In genomic region chr12:121889267-121889624, GRCh38 we compare ENCODE assay signal across 9 cellular contexts. TPM values are rescaled to one million over a fixed set of nuclear protein-coding genes. Genes with fewer than 3 reads are reported as not detected.
DNase-seq lines count a peak whose midpoint lies in the region; ATAC-seq, FAIRE-seq and TF ChIP-seq lines count a peak whose summit lies in the region.
"Had no signal": no experiment of that assay in that cellular context is flagged by ENCODE, and none has a peak within 500 bp of the region (broad histone marks: within the 10 kb centered on the region; RNA-seq: fewer than 3 reads in every experiment).

No MANE protein-coding gene starts in this region.

- DNase-seq in BJ (ENCODE audit: low read depth) (no peak), NB4 (ENCODE audit: low read depth) (no peak), H1 (ENCODE audit: low read depth in 1 of 2, low spot score in 2 of 2) (peak in 1 of 2 experiments; percentile 3), neural crest cell (ENCODE audit: low read depth, low spot score) (no peak), middle frontal gyrus (ENCODE audit: extremely low spot score, low spot score) (no peak), D721Med (ENCODE audit: insufficient read length, low spot score) (no peak), DMS53 (lab: John Stamatoyannopoulos, UW) (no peak)

- H3K27me3 Mint-ChIP-seq in neural crest cell (ENCODE audit: low read depth) = peaks cover 5% of the 10 kb centered on the region

- H3K23ac ChIP-seq in H1 (ENCODE audit: insufficient read length) = no peak overlapping the region

- H3K36me3 Mint-ChIP-seq in neural crest cell (ENCODE audit: low read depth) = no peaks in the 10 kb centered on the region

- no peak overlapping the region for H2BK12ac ChIP-seq in H1 (ENCODE audit: low read depth, low read length)

- TF ChIP-seq RAD21 in H1 (IDR thresholded peaks at IDR 0.05 in 1 of 2, conservative IDR thresholded peaks at IDR 0.05 in 1 of 2; ENCODE audit: low read depth in 2 of 2, low read length in 2 of 2) = no peak

- no peak overlapping the region for H2BK120ac ChIP-seq in H1 (replicated peaks; ENCODE audit: low read depth, low read length)

- H3K79me1 ChIP-seq in H1 (ENCODE audit: low read depth, low read length) = no peaks in the 10 kb centered on the region

- peak overlapping the region in 3 of 4 experiments; percentile 54 to 69 (median 60); a peak in 5 of 7 replicates for H3K9ac ChIP-seq in H1 (replicated peaks in 1 of 4; ENCODE audit: extremely low read depth in 1 of 4, low read depth in 3 of 4, low read length in 3 of 4)

- TF ChIP-seq CTCF in BJ (IDR thresholded peaks at IDR 0.05; ENCODE audit: insufficient read depth, low read depth, low read length) (no peak), NB4 (IDR thresholded peaks at IDR 0.05; ENCODE audit: low read depth, low read length) (no peak), H1 (IDR thresholded peaks at IDR 0.05; ENCODE audit: control extremely low read depth in 1 of 3, insufficient read depth in 1 of 3, low read depth in 1 of 3, low read length in 3 of 3) (no peak), neural crest cell (conservative IDR thresholded peaks at IDR 0.05) (no peak), D721Med (IDR thresholded peaks at IDR 0.05; ENCODE audit: insufficient read depth, missing control alignments) (no peak)

- TF ChIP-seq POLR2A in NB4 (IDR thresholded peaks at IDR 0.05; ENCODE audit: extremely low read depth, insufficient read length) (no peak), H1 (IDR thresholded peaks at IDR 0.05; ENCODE audit: control extremely low read depth in 1 of 2, low read depth in 2 of 2, low read length in 2 of 2) (no peak)

- H3K18ac ChIP-seq in H1 (ENCODE audit: extremely low read depth, low read length) = no peak overlapping the region

- H2AK5ac ChIP-seq in H1 (ENCODE audit: low read depth, low read length) = no peak overlapping the region; the same call in 1 of the 2 replicates

- H3K27ac ChIP-seq in H1 (ENCODE audit: low read depth, low read length) = no peak overlapping the region

- H2BK5ac ChIP-seq in H1 (ENCODE audit: low read depth, low read length) = no peak overlapping the region; the same call in 1 of the 2 replicates

- FAIRE-seq in H1 (lab: Jason Lieb, UNC) (no peak), D721Med (lab: Jason Lieb, UNC) (no peak)

- H3K9me3 ChIP-seq in H1 (ENCODE audit: insufficient read depth in 2 of 2, low read depth in 1 of 2, low read length in 1 of 2) = no peaks in the 10 kb centered on the region

- peak overlapping the region; percentile 54 to 89 for H3K4me2 ChIP-seq in H1 (ENCODE audit: insufficient read depth in 1 of 2, low read depth in 2 of 2, low read length in 2 of 2)

- H2BK15ac ChIP-seq in H1 (ENCODE audit: low read length) = no peak overlapping the region

- H4K5ac ChIP-seq in H1 (ENCODE audit: insufficient read length, low read depth, low read length) = peak overlapping the region; percentile 7

- H3K36me3 ChIP-seq in BJ (ENCODE audit: control insufficient read depth, insufficient read depth, low read length) = peaks cover 4% of the 10 kb centered on the region
- H3K36me3 ChIP-seq in H1 (ENCODE audit: control insufficient read depth in 2 of 4, insufficient read depth in 4 of 4, low read length in 3 of 4) = no peaks in the 10 kb centered on the region

- no peak overlapping the region for H3K4ac ChIP-seq in H1 (replicated peaks; ENCODE audit: insufficient read length, low read depth, low read length)

- peaks cover 37% of the 10 kb centered on the region for H3K4me1 Mint-ChIP-seq in neural crest cell

- TF ChIP-seq EP300 in H1 (IDR thresholded peaks at IDR 0.05; ENCODE audit: borderline replicate concordance in 1 of 2, low read depth in 2 of 2, low read length in 2 of 2) = no peak

- H3K27me3 ChIP-seq in BJ (ENCODE audit: control insufficient read depth, insufficient read depth, low read length) (no peaks in the 10 kb centered on the region), H1 (replicated peaks in 1 of 4; ENCODE audit: control insufficient read depth in 3 of 4, extremely low read depth in 1 of 4, insufficient read depth in 3 of 4, low read length in 3 of 4) (peaks cover 0 to 2% (median 1%) of the 10 kb centered on the region in 4 experiments; a peak in 3 of 7 replicates)

- 13% methylated on average over 7 of the region's 7 CpGs; no CpG with 5 or more reads in 1 of the 2 experiments for WGBS in H1 (ENCODE audit: extremely low coverage in 1 of 2, insufficient coverage in 1 of 2, insufficient read length in 1 of 2, insufficient replicate concordance in 2 of 2, low coverage in 1 of 2, low lambda C conversion rate in 2 of 2, missing lambda C conversion rate in 1 of 2), 2 experiments

- no peak overlapping the region for H3K56ac ChIP-seq in H1 (replicated peaks; ENCODE audit: insufficient read length, low read depth, low read length)

- H4K20me1 ChIP-seq in H1 (replicated peaks in 1 of 2; ENCODE audit: control insufficient read depth in 1 of 2, insufficient read depth in 2 of 2, low read length in 2 of 2) = peaks cover 3 to 10% of the 10 kb centered on the region in 2 experiments

- ATAC-seq in GM19395 (IDR thresholded peaks at IDR 0.05; ENCODE audit: unreplicated experiment) = no peak

- no peak overlapping the region for H2BK20ac ChIP-seq in H1 (ENCODE audit: low read length)

- peaks cover 7% of the 10 kb centered on the region for H3K23me2 ChIP-seq in H1 (ENCODE audit: low read depth, low read length)

- H3K9me3 Mint-ChIP-seq in neural crest cell = peaks cover 3% of the 10 kb centered on the region

- H3K4me3 ChIP-seq in BJ (ENCODE audit: low read depth, low read length) (peak overlapping the region; percentile 77), NB4 (ENCODE audit: low read depth, low read length) (peak overlapping the region; percentile 92), H1 (ENCODE audit: extremely low read depth in 1 of 4, insufficient read depth in 2 of 4, low read depth in 3 of 4, low read length in 4 of 4) (peak overlapping the region; percentile 64 to 79 (median 74))

- no peak overlapping the region for H4K8ac ChIP-seq in H1 (ENCODE audit: extremely low read depth, insufficient read depth, low read length)

- H4K91ac ChIP-seq in H1 (replicated peaks; ENCODE audit: insufficient read length, low read length) = no peak overlapping the region

- POLR2A ChIA-PET in BJ (lab: Charles Lee) (no interaction called here), H1 (lab: Charles Lee; ENCODE audit: partially characterized antibody) (interaction anchor here (0.6 to 10.3 kb wide), 7 partner anchors 15 to 489 kb away, joined by 3 to 115 read pairs (median 3); partner anchors contain the start of genes BCL7A, CFAP251, RHOF and RNF34)

- no peaks in the 10 kb centered on the region; a peak in 1 of 4 replicates for H3K79me2 ChIP-seq in H1 (ENCODE audit: control insufficient read depth in 1 of 2, insufficient read depth in 2 of 2, low read length in 2 of 2)

- H3K4me1 ChIP-seq in H1 (replicated peaks in 1 of 4; ENCODE audit: control insufficient read depth in 3 of 4, insufficient read depth in 4 of 4, low read length in 3 of 4) = peaks cover 0 to 4% (median 1%) of the 10 kb centered on the region in 4 experiments; a peak in 4 of 7 replicates

- peak overlapping the region; percentile 99 for H3K4me3 Mint-ChIP-seq in neural crest cell

- CTCF ChIA-PET in BJ (lab: Yijun Ruan, JAX) = interaction anchor here (0.6 to 7.0 kb wide), 6 partner anchors 11 to 107 kb away, joined by 4 to 64 read pairs (median 6); partner anchors contain the start of gene RHOF
- CTCF ChIA-PET in H1 (lab: Charles Lee; ENCODE audit: partially characterized antibody) = interaction anchor here (0.5 to 10.7 kb wide), 19 partner anchors 9 to 221 kb away, joined by 3 to 114 read pairs (median 4); partner anchors contain the start of genes CFAP251, HPD and RHOF

- H2AFZ ChIP-seq in H1 (ENCODE audit: low read length) = no peak overlapping the region

- peak overlapping the region; percentile 99 for H3K27ac Mint-ChIP-seq in neural crest cell (ENCODE audit: unreplicated experiment)

- H3K14ac ChIP-seq in H1 (ENCODE audit: insufficient read length) = no peak overlapping the region

TF ChIP-seq in H1, 55 proteins besides CTCF, POLR2A, EP300 and RAD21 (continues in another document):
- no peak for TF ChIP-seq NRF1 (IDR thresholded peaks at IDR 0.05; ENCODE audit: low read depth, low read length)

RNA-seq across cellular contexts. Expression of gene PSMD9, which starts 0.7 kb away (rescaled TPM):
- 93.2 and 130 TPM in 2 replicates for polyA plus RNA-seq in BJ (2011; rRNA removed)
- polyA minus RNA-seq in BJ (2011; rRNA and poly(A)+ RNA removed) = 29.4 and 39.8 TPM in 2 replicates
- total RNA-seq in H1 (2021; fragmentation: NEBNext Ultra II Directional; extraction: Animal tissue kit (Norgen Biotek cat#: 25700)) = 28.8 and 33.1 TPM in 2 replicates
- 36.1 and 38.5 TPM in 2 replicates for polyA plus RNA-seq in H1 (2011; rRNA removed)
- 91.7 TPM for polyA plus RNA-seq in H1 (2011; cell fraction: cytosol; rRNA removed)
- polyA plus RNA-seq in H1 (2011; cell fraction: nucleus; rRNA removed) = 40.6 TPM
- polyA plus RNA-seq in H1 (2012, experiment 1 of 2) = 27.5 to 49.3 TPM (median 44.6 TPM) in 4 replicates
- 19.3 TPM for polyA plus RNA-seq in H1 (2012, experiment 2 of 2)
- 17.6 TPM for polyA plus RNA-seq in H1 (2013, experiment 1 of 2)
- polyA plus RNA-seq in H1 (2013, experiment 2 of 2) = 18.2 TPM
- 22.3 and 22.4 TPM in 2 replicates for polyA minus RNA-seq in H1 (2011; rRNA and poly(A)+ RNA removed)
- polyA minus RNA-seq in H1 (2011; cell fraction: cytosol; rRNA and poly(A)+ RNA removed) = 34.8 TPM
- polyA minus RNA-seq in H1 (2011; cell fraction: nucleus; rRNA and poly(A)+ RNA removed) = 19.6 TPM
- 46.3 and 47.4 TPM in 2 replicates for total RNA-seq in neural crest cell

RNA-seq across cellular contexts. Expression of gene CFAP251, which starts 29.1 kb away (rescaled TPM):
- 1.3 and 1.5 TPM in 2 replicates for polyA plus RNA-seq in BJ (2011; rRNA removed)
- polyA minus RNA-seq in BJ (2011; rRNA and poly(A)+ RNA removed) = 1.4 and 4.3 TPM in 2 replicates
- total RNA-seq in H1 (2021; fragmentation: NEBNext Ultra II Directional; extraction: Animal tissue kit (Norgen Biotek cat#: 25700)) = 2.9 and 3.3 TPM in 2 replicates
- 1.8 and 1.9 TPM in 2 replicates for polyA plus RNA-seq in H1 (2011; rRNA removed)
- polyA plus RNA-seq in H1 (2011; cell fraction: cytosol; rRNA removed) = 2.1 TPM
- polyA plus RNA-seq in H1 (2011; cell fraction: nucleus; rRNA removed) = 4.9 TPM
- polyA plus RNA-seq in H1 (2012, experiment 1 of 2) = 1.3 to 3.1 TPM (median 2.2 TPM) in 4 replicates
- polyA plus RNA-seq in H1 (2012, experiment 2 of 2) = 0.89 TPM
- 2.7 TPM for polyA plus RNA-seq in H1 (2013, experiment 1 of 2)
- polyA plus RNA-seq in H1 (2013, experiment 2 of 2) = 2.4 TPM
- 5.0 and 5.4 TPM in 2 replicates for polyA minus RNA-seq in H1 (2011; rRNA and poly(A)+ RNA removed)
- 1.3 TPM for polyA minus RNA-seq in H1 (2011; cell fraction: cytosol; rRNA and poly(A)+ RNA removed)
- polyA minus RNA-seq in H1 (2011; cell fraction: nucleus; rRNA and poly(A)+ RNA removed) = 3.1 TPM
- 1.6 and 2.0 TPM in 2 replicates for total RNA-seq in neural crest cell

RNA-seq across cellular contexts. Expression of gene HPD, which starts 30.6 kb away (rescaled TPM):
- 0.05 TPM in 1 of 2 replicates, not detected in the other for polyA plus RNA-seq in BJ (2011; rRNA removed)
- polyA minus RNA-seq in BJ (2011; rRNA and poly(A)+ RNA removed) = not detected in 2 replicates
- 0.38 and 0.56 TPM in 2 replicates for total RNA-seq in H1 (2021; fragmentation: NEBNext Ultra II Directional; extraction: Animal tissue kit (Norgen Biotek cat#: 25700))
- 0.28 and 0.48 TPM in 2 replicates for polyA plus RNA-seq in H1 (2011; rRNA removed)
- 0.47 TPM for polyA plus RNA-seq in H1 (2011; cell fraction: cytosol; rRNA removed)
- polyA plus RNA-seq in H1 (2011; cell fraction: nucleus; rRNA removed) = 0.20 TPM
- polyA plus RNA-seq in H1 (2012, experiment 1 of 2) = 0.29 to 1.0 TPM (median 0.42 TPM) in 4 replicates
- 0.56 TPM for polyA plus RNA-seq in H1 (2012, experiment 2 of 2)
- 0.55 TPM for polyA plus RNA-seq in H1 (2013, experiment 1 of 2)
- 0.42 TPM for polyA plus RNA-seq in H1 (2013, experiment 2 of 2)
- polyA minus RNA-seq in H1 (2011; rRNA and poly(A)+ RNA removed) = 0.09 and 0.24 TPM in 2 replicates
- polyA minus RNA-seq in H1 (2011; cell fraction: cytosol; rRNA and poly(A)+ RNA removed) = not detected
- not detected for polyA minus RNA-seq in H1 (2011; cell fraction: nucleus; rRNA and poly(A)+ RNA removed)
- 0.21 TPM in 1 of 2 replicates, not detected in the other for total RNA-seq in neural crest cell
- total RNA-seq: lung microvascular endothelial cell had no signal
